8 cellular contexts compared by ENCODE assay signal in the genomic region with DNA sequence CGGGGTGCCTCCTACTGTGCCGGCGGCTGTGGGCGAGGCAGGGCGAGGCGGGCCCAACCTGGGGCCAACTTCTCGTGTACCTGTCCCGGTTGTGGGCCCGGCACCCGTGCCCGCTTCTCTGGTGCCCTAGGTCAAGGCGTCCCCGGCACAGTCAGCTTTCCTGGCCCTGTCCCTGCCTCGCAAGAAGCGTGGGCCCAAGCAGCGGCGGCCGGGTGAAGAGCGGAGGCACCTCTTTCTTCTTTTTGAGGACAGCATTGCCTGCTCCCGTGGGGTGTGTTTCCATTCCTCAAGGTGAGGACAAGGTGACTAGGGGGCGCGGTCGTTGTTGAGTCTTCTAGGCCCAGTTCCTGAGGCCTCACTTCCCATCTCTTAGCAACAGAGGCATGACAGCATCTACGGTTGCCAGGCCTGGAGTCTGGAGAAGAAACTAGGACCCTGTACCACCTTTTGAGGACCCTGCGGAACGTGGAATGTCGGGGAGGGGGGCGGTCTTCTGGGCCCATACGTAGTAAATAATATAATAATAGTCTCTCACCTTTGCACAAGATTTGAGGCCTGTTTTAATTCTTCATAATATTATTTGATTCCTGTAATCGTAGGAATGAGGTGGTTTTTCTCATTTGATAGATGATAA. TPM values are rescaled to one million over a fixed set of nuclear protein-coding genes. Genes with fewer than 3 reads are reported as not detected.
A peak's percentile ranks its signal among the peaks of the same experiment; 100 is the strongest.
DNase-seq lines count a peak whose midpoint lies in the region; TF ChIP-seq lines count a peak whose summit lies in the region.

No MANE protein-coding gene starts in this region.

- in situ Hi-C loops in HAP-1 (cut with MboI; ENCODE audit: low sequenced_read_pairs): no loop called here

- no peaks in the 10 kb centered on the region for H3K27me3 ChIP-seq in HAP-1 (ENCODE audit: low read depth)

- no peaks in the 10 kb centered on the region for H3K27me3 Mint-ChIP-seq in dendritic cell treated with granulocyte-macrophage colony-stimulating factor and Interleukin-4, amounts not matched to agents 40 ng/mL and 50 ng/mL, for 4 days

- DNase-seq in HAP-1 (ENCODE audit: low spot score in 2 of 2): peak in 1 of 2 experiments; percentile 42
- DNase-seq in OCI-LY7 (ENCODE audit: low spot score): peak; percentile 63
- peak; percentile 43 for DNase-seq in midbrain (lab: John Stamatoyannopoulos, UW)
- no peak for DNase-seq in activated effector memory CD4-positive, alpha-beta T cell treated with Interleukin-2 at 50 U/mL for 16 hours
- DNase-seq in retina: no peak

- H3K9me2 ChIP-seq in OCI-LY7 (ENCODE audit: insufficient read depth, low read length): no peaks in the 10 kb centered on the region

- peaks cover 8% of the 10 kb centered on the region for H3K4me1 ChIP-seq in HAP-1
- H3K4me1 ChIP-seq in OCI-LY7 (ENCODE audit: insufficient read depth, low read length, poor library complexity, severe bottlenecking): peaks cover 36% of the 10 kb centered on the region
- peaks cover 3% of the 10 kb centered on the region for H3K4me1 ChIP-seq in urinary bladder (ENCODE audit: insufficient read depth)

- peaks cover 12% of the 10 kb centered on the region for H4K20me1 ChIP-seq in OCI-LY7 (ENCODE audit: insufficient read depth, low read length)

- no peaks in the 10 kb centered on the region for H3K9me3 ChIP-seq in HAP-1
- no peaks in the 10 kb centered on the region for H3K9me3 ChIP-seq in OCI-LY7 (ENCODE audit: low read length)

- 1% methylated on average over 30 of the region's 30 CpGs for WGBS in urinary bladder

- peaks cover 32% of the 10 kb centered on the region for H3K4me1 Mint-ChIP-seq in dendritic cell treated with granulocyte-macrophage colony-stimulating factor and Interleukin-4, amounts not matched to agents 40 ng/mL and 50 ng/mL, for 4 days (ENCODE audit: low read depth)

- peak overlapping the region; percentile 99 for H3K27ac Mint-ChIP-seq in dendritic cell treated with granulocyte-macrophage colony-stimulating factor and Interleukin-4, amounts not matched to agents 40 ng/mL and 50 ng/mL, for 4 days

- H3K4me3 ChIP-seq in GM08714 (ENCODE audit: low read length) (peak overlapping the region; percentile 77), HAP-1 (peak overlapping the region; percentile 98), OCI-LY7 (ENCODE audit: low read depth, low read length, poor library complexity, severe bottlenecking) (peak overlapping the region; percentile 94), urinary bladder (ENCODE audit: low read depth, low read length) (peak overlapping the region; percentile 85)

- H3K27ac ChIP-seq in OCI-LY7 (ENCODE audit: low read depth, low read length, poor library complexity, severe bottlenecking): peak overlapping the region; percentile 76
- H3K27ac ChIP-seq in urinary bladder (ENCODE audit: low read depth): peak overlapping the region; percentile 94

- H2AFZ ChIP-seq in OCI-LY7 (ENCODE audit: low read length): peak overlapping the region; percentile 68; the same call in 1 of the 2 replicates

- peaks cover 80% of the 10 kb centered on the region for H3K36me3 Mint-ChIP-seq in dendritic cell treated with granulocyte-macrophage colony-stimulating factor and Interleukin-4, amounts not matched to agents 40 ng/mL and 50 ng/mL, for 4 days (ENCODE audit: low read depth)

- no peaks in the 10 kb centered on the region for H3K9me3 Mint-ChIP-seq in dendritic cell treated with granulocyte-macrophage colony-stimulating factor and Interleukin-4, amounts not matched to agents 40 ng/mL and 50 ng/mL, for 4 days

- H3K4me3 Mint-ChIP-seq in dendritic cell treated with granulocyte-macrophage colony-stimulating factor and Interleukin-4, amounts not matched to agents 40 ng/mL and 50 ng/mL, for 4 days: peak overlapping the region; percentile 97

- peak overlapping the region; percentile 100 for H3K4me2 ChIP-seq in OCI-LY7 (ENCODE audit: low read length)

- BruUV-seq in OCI-LY7 (replicated peaks; lab: Mats Ljungman, UMichigan): no TSS peak

- CTCF ChIA-PET in OCI-LY7 (lab: Charles Lee; ENCODE audit: unreplicated experiment): interaction anchor here (1.5 kb wide), 1 partner anchor 66 kb away, joined by 4 read pairs; no protein-coding TSS in a partner anchor

- intact Hi-C loops in OCI-LY7 (cut with micrococcal nuclease; ENCODE audit: unreplicated experiment): loop anchor here (2.0 kb wide), 1 partner anchor 23 kb away; the partner anchor contains the start of gene TOB2
- intact Hi-C loops in dendritic cell treated with granulocyte-macrophage colony-stimulating factor and Interleukin-4, amounts not matched to agents 40 ng/mL and 50 ng/mL, for 4 days (cut with micrococcal nuclease): loop anchor here (1.0 kb wide), 1 partner anchor 23 kb away; the partner anchor contains the start of gene TOB2

- peaks cover 52% of the 10 kb centered on the region for H3K36me3 ChIP-seq in HAP-1 (replicated peaks)
- H3K36me3 ChIP-seq in OCI-LY7 (ENCODE audit: insufficient read depth, low read length): peaks cover 71% of the 10 kb centered on the region
- H3K36me3 ChIP-seq in urinary bladder (ENCODE audit: insufficient read depth): no peaks in the 10 kb centered on the region

- TF ChIP-seq CTCF in OCI-LY7 (conservative IDR thresholded peaks at IDR 0.05; ENCODE audit: low read length): peak; percentile 40; the same call in 1 of the 2 replicates

- H3K79me2 ChIP-seq in OCI-LY7 (ENCODE audit: insufficient read depth, low read depth, low read length): peaks cover 84% of the 10 kb centered on the region

- POLR2A ChIA-PET in OCI-LY7 (lab: Charles Lee): interaction anchor here (0.6 to 3.6 kb wide), 9 partner anchors 9 to 61 kb away, joined by 3 to 12 read pairs (median 6); partner anchors contain the start of gene TOB2

RNA-seq across cellular contexts. Expression of gene ACO2, which starts 0.4 kb away (rescaled TPM):
- 61.5 and 69.0 TPM in 2 replicates for total RNA-seq in OCI-LY7 (2014; rRNA removed; shearing (Covaris generic))
- total RNA-seq in OCI-LY7 (2022): 102 and 107 TPM in 2 replicates
- 41.8 TPM for total RNA-seq in urinary bladder
- 84.6 TPM for polyA plus RNA-seq in urinary bladder

RNA-seq across cellular contexts. Expression of gene PHF5A, which starts 0.8 kb away (rescaled TPM):
- total RNA-seq in OCI-LY7 (2014; rRNA removed; shearing (Covaris generic)): 87.9 and 98.8 TPM in 2 replicates
- 60.9 and 62.1 TPM in 2 replicates for total RNA-seq in OCI-LY7 (2022)
- total RNA-seq in urinary bladder: 37.3 TPM
- 38.1 TPM for polyA plus RNA-seq in urinary bladder

RNA-seq across cellular contexts. Expression of gene TOB2, which starts 22.7 kb away (rescaled TPM):
- 13.5 and 13.9 TPM in 2 replicates for total RNA-seq in OCI-LY7 (2014; rRNA removed; shearing (Covaris generic))
- 19.9 and 27.0 TPM in 2 replicates for total RNA-seq in OCI-LY7 (2022)
- 20.9 TPM for total RNA-seq in urinary bladder
- 34.0 TPM for polyA plus RNA-seq in urinary bladder

Comparison
In these comparisons a context has a peak if more than half of its experiments do, and no peak if none do; other contexts are left out.
1. DNase-seq: peak in OCI-LY7 (single experiment) and midbrain (single experiment); none in activated effector memory CD4-positive, alpha-beta T cell treated with Interleukin-2 at 50 U/mL for 16 hours (single experiment) and retina (single experiment).
2. Peak in every context shown above with its lines, with median percentiles within 50 percentile points of each other: H3K4me3 ChIP-seq.